Comparison of ENCODE assay signal across 22 cellular contexts in the genomic region with DNA sequence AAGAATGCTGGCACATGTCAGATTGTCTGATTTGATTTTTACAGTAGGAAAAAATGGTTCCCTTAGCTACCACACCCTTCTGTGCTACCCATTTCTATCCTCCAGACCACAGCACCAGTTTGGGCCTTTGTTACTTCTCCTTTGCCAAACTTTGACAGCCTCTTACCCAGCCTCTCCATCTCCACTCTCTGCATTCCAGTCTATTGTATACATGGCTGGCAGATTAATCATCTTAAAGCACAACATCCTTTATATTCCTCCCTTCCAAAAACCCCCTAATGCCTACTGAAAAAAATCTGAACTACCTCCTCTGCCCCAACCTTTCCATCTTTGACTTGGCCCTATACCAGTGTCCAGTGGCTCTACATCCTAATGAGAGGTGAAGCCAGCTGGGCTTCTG. TPM values are rescaled to one million over a fixed set of nuclear protein-coding genes. Genes with fewer than 3 reads are reported as not detected.
DNase-seq lines count a peak whose midpoint lies in the region; FAIRE-seq and TF ChIP-seq lines count a peak whose summit lies in the region.
"Had no signal": no experiment of that assay in that cellular context is flagged by ENCODE, and none has a peak within 500 bp of the region (broad histone marks: within the 10 kb centered on the region; RNA-seq: fewer than 3 reads in every experiment).

No MANE protein-coding gene starts in this region.

- no peak for TF ChIP-seq POLR2A in uterus (IDR thresholded peaks at IDR 0.05)

- H3K4me1 ChIP-seq in astrocyte (ENCODE audit: insufficient read depth, low read length) = peaks cover 26% of the 10 kb centered on the region
- peaks cover 0 to 1% of the 10 kb centered on the region in 2 donors for H3K4me1 ChIP-seq in uterus
- no peaks in the 10 kb centered on the region for H3K4me1 ChIP-seq in MM.1S (ENCODE audit: low read length)

- no peak for TF ChIP-seq CTCF in astrocyte (IDR thresholded peaks at IDR 0.05; ENCODE audit: insufficient read depth, low read depth, low read length)
- no peak for TF ChIP-seq CTCF in fibroblast of the aortic adventitia (IDR thresholded peaks at IDR 0.05; ENCODE audit: insufficient read depth, low read length)
- no peak for TF ChIP-seq CTCF in uterus (IDR thresholded peaks at IDR 0.05)
- no peak for TF ChIP-seq CTCF in MM.1S (IDR thresholded peaks at IDR 0.05; ENCODE audit: low read length)

- H3K4me1 Mint-ChIP-seq in astrocyte (ENCODE audit: low read depth, unreplicated experiment) = peaks cover 17% of the 10 kb centered on the region

- H3K27me3 Mint-ChIP-seq in astrocyte (ENCODE audit: low read depth, unreplicated experiment) = peaks cover 2% of the 10 kb centered on the region

- H3K27me3 ChIP-seq in astrocyte (ENCODE audit: insufficient read depth, low read length) (no peaks in the 10 kb centered on the region), uterus (no peaks in the 10 kb centered on the region), MM.1S (replicated peaks; ENCODE audit: insufficient read depth, low read length) (no peaks in the 10 kb centered on the region)

- H3K27ac ChIP-seq in astrocyte (ENCODE audit: low read depth, low read length) (no peak overlapping the region), uterus (no peak overlapping the region), MM.1S (ENCODE audit: low read length) (no peak overlapping the region)
- H3K27ac ChIP-seq: PC-9 had no signal

- H3K4me2 ChIP-seq in astrocyte (ENCODE audit: low read length) (peak overlapping the region; percentile 31), MM.1S (ENCODE audit: low read depth, low read length) (no peak overlapping the region)
- H3K4me2 ChIP-seq: PC-9 had no signal

- H3K36me3 ChIP-seq in astrocyte (ENCODE audit: insufficient read depth, low read length) = no peaks in the 10 kb centered on the region
- H3K36me3 ChIP-seq in uterus = no peaks in the 10 kb centered on the region
- H3K36me3 ChIP-seq in MM.1S (replicated peaks; ENCODE audit: insufficient read depth, low read length) = no peaks in the 10 kb centered on the region

- peak; percentile 30 for DNase-seq in AG08396 (ENCODE audit: low spot score)
- DNase-seq in HS-5 (ENCODE audit: low read depth) = peak; percentile 38
- DNase-seq in astrocyte (ENCODE audit: low read depth) = peak; percentile 42
- DNase-seq in fibroblast of the aortic adventitia (ENCODE audit: low read depth) = peak; percentile 65
- no peak for DNase-seq in OCI-M1 (lab: John Stamatoyannopoulos, UW)
- DNase-seq in uterus = no peak
- DNase-seq in NCI-H510A (lab: John Stamatoyannopoulos, UW) = no peak
- DNase-seq in MM.1S = no peak
- DNase-seq: 8988T; CD8-positive, alpha-beta T cell; DMS79 treated with DMSO at 0.1 percent for 48 hours; Kasumi-1; MV-4-11; NCI-H1417; NCI-H2029; NCI-H2171; NCI-H446 treated with DMSO at 0.1 percent for 48 hours; NCI-H774; PC-9 had no signal

- H3K9me3 ChIP-seq in astrocyte (ENCODE audit: insufficient read depth, low read depth, low read length) = no peaks in the 10 kb centered on the region
- H3K9me3 ChIP-seq in uterus = no peaks in the 10 kb centered on the region
- no peaks in the 10 kb centered on the region for H3K9me3 ChIP-seq in MM.1S (replicated peaks; ENCODE audit: insufficient read depth, low read length)

- H3K79me2 ChIP-seq in astrocyte (ENCODE audit: insufficient read depth, low read length) (no peaks in the 10 kb centered on the region), MM.1S (ENCODE audit: low read length) (no peaks in the 10 kb centered on the region)

- no peaks in the 10 kb centered on the region for H4K20me1 ChIP-seq in astrocyte (ENCODE audit: insufficient read depth, low read length)
- H4K20me1 ChIP-seq in MM.1S (ENCODE audit: insufficient read depth, low read length) = no peaks in the 10 kb centered on the region

- H3F3A ChIP-seq in MM.1S (ENCODE audit: insufficient read depth, low read length) = no peaks in the 10 kb centered on the region

- no peak for FAIRE-seq in astrocyte (lab: Jason Lieb, UNC)
- FAIRE-seq: GM12892, H54 had no signal

- H3K36me3 Mint-ChIP-seq in astrocyte (ENCODE audit: low read depth, unreplicated experiment) = no peaks in the 10 kb centered on the region
- H3K36me3 Mint-ChIP-seq: CD8-positive, alpha-beta T cell had no signal

- H3K27ac Mint-ChIP-seq in astrocyte (ENCODE audit: unreplicated experiment) = peak overlapping the region; percentile 28
- H3K27ac Mint-ChIP-seq: CD8-positive, alpha-beta T cell; IgD-negative memory B cell had no signal

- no peak overlapping the region for H3K4me3 Mint-ChIP-seq in astrocyte (ENCODE audit: unreplicated experiment)
- H3K4me3 Mint-ChIP-seq: CD8-positive, alpha-beta T cell; IgD-negative memory B cell had no signal

- no peaks in the 10 kb centered on the region for H3K9me2 ChIP-seq in MM.1S (replicated peaks; ENCODE audit: insufficient read depth, low read length)

- no peak overlapping the region for H3K9ac ChIP-seq in astrocyte (ENCODE audit: low read length)
- H3K9ac ChIP-seq in MM.1S (ENCODE audit: low read length) = no peak overlapping the region

- intact Hi-C loops in uterus (cut with DNase I; ENCODE audit: low total_unique reads) = no loop called here

- H3K9me3 Mint-ChIP-seq in astrocyte (ENCODE audit: unreplicated experiment) = peaks cover 10% of the 10 kb centered on the region
- H3K9me3 Mint-ChIP-seq: CD8-positive, alpha-beta T cell; IgD-negative memory B cell had no signal

- H2AFZ ChIP-seq in astrocyte (ENCODE audit: low read depth, low read length) (no peak overlapping the region), MM.1S (ENCODE audit: low read length) (no peak overlapping the region)
- H2AFZ ChIP-seq: PC-9 had no signal

- H3K4me3 ChIP-seq in astrocyte (ENCODE audit: insufficient read depth, low read depth, low read length) = no peak overlapping the region
- H3K4me3 ChIP-seq in fibroblast of the aortic adventitia (ENCODE audit: low read depth, low read length) = no peak overlapping the region
- H3K4me3 ChIP-seq in uterus = no peak overlapping the region
- no peak overlapping the region for H3K4me3 ChIP-seq in MM.1S (ENCODE audit: low read length)
- H3K4me3 ChIP-seq: PC-9 had no signal

RNA-seq across cellular contexts. Expression of a gene that starts 10.8 kb away (rescaled TPM):
- total RNA-seq in astrocyte (42.1 and 46.8 TPM in 2 replicates), fibroblast of the aortic adventitia (ENCODE audit: low replicate concordance) (26.4 and 39.0 TPM in 2 replicates), uterus (10 to 100 TPM in 3 of 4 donors, 1 to 10 TPM in 1; 4.1 to 37.9 (median 15.1) TPM)

Comparison
In these comparisons a context has a peak if more than half of its experiments do, and no peak if none do; other contexts are left out.
1. DNase-seq: peak in AG08396 (single experiment), HS-5 (single experiment), astrocyte (single experiment) and fibroblast of the aortic adventitia (single experiment); none in OCI-M1 (single experiment), uterus (0 of 2), NCI-H510A (single experiment) and MM.1S (single experiment).